Comparison of ENCODE assay signal across 25 cellular contexts in the genomic region with DNA sequence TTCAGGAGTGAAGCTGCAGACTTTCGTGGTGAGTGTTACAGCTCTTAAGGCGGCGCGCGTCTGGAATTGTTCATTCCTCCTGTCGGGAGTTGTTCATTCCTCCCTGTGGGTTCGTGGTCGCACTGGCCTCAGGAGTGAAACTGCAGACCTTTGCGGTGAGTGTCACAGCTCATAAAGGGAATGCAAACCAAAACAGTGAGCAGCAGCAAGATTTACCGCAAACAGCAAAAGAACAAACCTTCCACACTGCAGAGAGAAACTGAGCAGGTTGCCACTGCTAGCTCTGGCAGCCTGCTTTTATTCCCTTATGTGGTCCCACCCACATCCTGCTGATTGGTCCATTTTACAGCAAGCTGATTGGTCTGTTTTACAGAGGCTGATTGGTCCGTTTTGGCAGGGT. TPM values are rescaled to one million over a fixed set of nuclear protein-coding genes. Genes with fewer than 3 reads are reported as not detected.
"Had no signal": no experiment of that assay in that cellular context is flagged by ENCODE, and none has a peak within 500 bp of the region (broad histone marks: within the 10 kb centered on the region; RNA-seq: fewer than 3 reads in every experiment).

No MANE protein-coding gene starts in this region.

- H3K27ac Mint-ChIP-seq: activated naive CD4-positive, alpha-beta T cell treated with anti-CD3 and anti-CD28 coated beads, Interleukin-2, amount 50 U/mL, for 72 hours; activated T-cell treated with anti-CD3 and anti-CD28 coated beads, Interleukin-2, amount 50 U/mL, for 24 hours; activated T-helper 17 cell treated with anti-CD3 and anti-CD28 coated beads, Interleukin-2, amount 50 U/mL, for 72 hours; mesothelial cell of epicardium; natural killer cell had no signal

- DNase-seq: activated CD4-positive, alpha-beta T cell treated with anti-CD3 and anti-CD28 coated beads for 1 hour; activated CD4-positive, alpha-beta T cell treated with anti-CD3 and anti-CD28 coated beads, Interleukin-2, amount 50 U/mL, for 1 hour; activated T-cell treated with anti-CD3 and anti-CD28 coated beads, Interleukin-2, amount 50 U/mL, for 24 hours; adrenal gland; cerebellar nuclear complex; head of caudate nucleus; hypothalamus; left ventricle myocardium superior; mammary epithelial cell; natural killer cell; ovary; psoas muscle; stimulated activated CD4-positive, alpha-beta T cell treated with anti-CD3 and anti-CD28 coated beads, Interleukin-4, amount 100 ng/mL, for 24 hours; stimulated activated naive CD4-positive, alpha-beta T cell treated with Interleukin-2 at 50 U/mL for 16 hours; thyroid gland; upper lobe of right lung; WERI-Rb-1 had no signal

- H3K27me3 Mint-ChIP-seq: activated T-cell treated with anti-CD3 and anti-CD28 coated beads, Interleukin-2, amount 50 U/mL, for 24 hours; activated T-helper 17 cell treated with anti-CD3 and anti-CD28 coated beads, Interleukin-2, amount 50 U/mL, for 72 hours had no signal

- H3K9me3 ChIP-seq: adrenal gland, neutrophil, ovary, psoas muscle, right atrium auricular region, thyroid gland, upper lobe of right lung had no signal

- ATAC-seq: activated naive CD4-positive, alpha-beta T cell treated with anti-CD3 and anti-CD28 coated beads, Interleukin-2, amount 50 U/mL, for 72 hours; activated T-helper 17 cell treated with anti-CD3 and anti-CD28 coated beads, Interleukin-2, amount 50 U/mL, for 72 hours; gastroesophageal sphincter; left ventricle myocardium superior; natural killer cell; psoas muscle had no signal

- H3K4me3 ChIP-seq: adrenal gland, coronary artery, esophagus muscularis mucosa, gastroesophageal sphincter, ovary, psoas muscle, right atrium auricular region, thyroid gland, upper lobe of right lung had no signal

- H3K36me3 ChIP-seq: adrenal gland, esophagus muscularis mucosa, gastroesophageal sphincter, neutrophil, ovary, right atrium auricular region, thyroid gland, upper lobe of right lung, WERI-Rb-1 had no signal

- H3K4me3 Mint-ChIP-seq: activated T-cell treated with anti-CD3 and anti-CD28 coated beads, Interleukin-2, amount 50 U/mL, for 24 hours; activated T-helper 17 cell treated with anti-CD3 and anti-CD28 coated beads, Interleukin-2, amount 50 U/mL, for 72 hours; mesothelial cell of epicardium; natural killer cell had no signal

- H3K36me3 Mint-ChIP-seq: natural killer cell had no signal

- H3K27me3 ChIP-seq: adrenal gland, esophagus muscularis mucosa, gastroesophageal sphincter, neutrophil, ovary, right atrium auricular region, thyroid gland, upper lobe of right lung had no signal

- H3K4me1 Mint-ChIP-seq: activated T-helper 17 cell treated with anti-CD3 and anti-CD28 coated beads, Interleukin-2, amount 50 U/mL, for 72 hours; mesothelial cell of epicardium; natural killer cell had no signal

RNA-seq across cellular contexts. Expression of gene TENM2, which starts 52.7 kb away (rescaled TPM):
- total RNA-seq: natural killer cell had no signal
